1 cellular context compared by ENCODE assay signal in the genomic region with DNA sequence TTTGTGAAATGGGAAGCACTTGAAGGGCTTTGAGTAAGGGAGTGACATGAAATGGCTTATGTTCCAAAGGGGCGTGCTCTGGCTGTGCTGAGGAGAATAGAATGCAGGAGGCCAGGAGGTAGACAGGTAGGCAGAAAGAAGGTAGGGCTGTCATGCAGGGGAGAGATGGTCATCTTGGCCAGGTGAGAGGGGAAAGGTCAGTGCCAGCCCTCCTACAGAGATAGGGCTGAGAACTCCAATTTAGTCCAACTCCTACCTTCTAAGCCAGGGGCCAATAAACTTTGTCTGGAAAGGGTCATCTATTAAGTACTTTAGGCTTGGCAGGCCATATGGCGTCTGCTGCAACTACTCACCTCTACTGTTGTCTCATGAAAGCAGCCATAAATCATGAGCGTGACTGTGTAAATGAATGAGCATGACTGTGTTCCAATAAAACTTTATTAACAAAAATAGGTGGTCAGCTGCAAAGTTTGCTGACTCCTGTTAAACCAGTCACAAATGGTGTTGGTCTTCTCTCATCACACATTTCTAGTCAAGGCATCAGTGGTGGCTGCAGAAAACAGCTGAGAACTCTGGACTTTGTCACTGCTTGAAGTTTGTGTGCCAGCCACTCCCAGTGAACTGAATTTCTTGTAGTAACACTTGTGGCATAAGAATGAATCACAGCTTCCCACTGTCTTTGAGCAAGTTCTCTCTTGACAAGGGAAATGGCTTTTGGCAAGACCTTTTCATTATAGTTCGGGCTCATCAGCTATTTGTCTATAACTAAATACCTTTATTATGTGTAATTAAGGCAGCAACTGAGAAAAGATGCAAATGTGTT.
A peak's percentile ranks its signal among the peaks of the same experiment; 100 is the strongest.
TF ChIP-seq lines count a peak whose summit lies in the region.

No MANE protein-coding gene starts in this region.

TF ChIP-seq in K562, 482 proteins besides CTCF, POLR2A, EP300 and RAD21 (continued from another document and continues in another):
- TF ChIP-seq, protein P1, sequence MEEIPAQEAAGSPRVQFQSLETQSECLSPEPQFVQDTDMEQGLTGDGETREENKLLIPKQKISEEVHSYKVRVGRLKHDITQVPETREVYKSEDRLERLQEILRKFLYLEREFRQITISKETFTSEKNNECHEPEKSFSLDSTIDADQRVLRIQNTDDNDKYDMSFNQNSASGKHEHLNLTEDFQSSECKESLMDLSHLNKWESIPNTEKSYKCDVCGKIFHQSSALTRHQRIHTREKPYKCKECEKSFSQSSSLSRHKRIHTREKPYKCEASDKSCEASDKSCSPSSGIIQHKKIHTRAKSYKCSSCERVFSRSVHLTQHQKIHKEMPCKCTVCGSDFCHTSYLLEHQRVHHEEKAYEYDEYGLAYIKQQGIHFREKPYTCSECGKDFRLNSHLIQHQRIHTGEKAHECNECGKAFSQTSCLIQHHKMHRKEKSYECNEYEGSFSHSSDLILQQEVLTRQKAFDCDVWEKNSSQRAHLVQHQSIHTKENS (CRISPR knock-in tag; IDR thresholded peaks at IDR 0.05), result no peak
- no peak for TF ChIP-seq DMBX1 (CRISPR knock-in tag; IDR thresholded peaks at IDR 0.05; ENCODE audit: borderline replicate concordance)
- no peak for TF ChIP-seq SIN3A (IDR thresholded peaks at IDR 0.05; ENCODE audit: borderline replicate concordance in 2 of 2, control insufficient read depth in 1 of 2, low read depth in 2 of 2, low read length in 2 of 2)
- no peak for TF ChIP-seq TAF7 (tag; IDR thresholded peaks at IDR 0.05)
- TF ChIP-seq ZNF224 (CRISPR knock-in tag; IDR thresholded peaks at IDR 0.05), result no peak
- peak in 1 of 3 experiments; percentile 31 for TF ChIP-seq YY1 (IDR thresholded peaks at IDR 0.05; ENCODE audit: borderline replicate concordance in 1 of 3, control insufficient read depth in 1 of 3, extremely low read depth in 1 of 3, insufficient read depth in 3 of 3, insufficient read length in 1 of 3, insufficient replicate concordance in 2 of 3, low read depth in 1 of 3, low read length in 2 of 3)
- no peak for TF ChIP-seq NRF1 (conservative IDR thresholded peaks at IDR 0.05 in 1 of 2, IDR thresholded peaks at IDR 0.05 in 1 of 2)
- no peak for TF ChIP-seq E2F6 (IDR thresholded peaks at IDR 0.05; ENCODE audit: borderline replicate concordance in 1 of 2, extremely low read depth in 1 of 2, insufficient read depth in 1 of 2, insufficient read length in 1 of 2, low read depth in 1 of 2, low read length in 1 of 2, poor library complexity in 1 of 2, severe bottlenecking in 1 of 2)
- TF ChIP-seq MAFF (IDR thresholded peaks at IDR 0.05; ENCODE audit: low read length), result peak; percentile 32; the same call in 1 of the 2 replicates
- TF ChIP-seq, protein P2, sequence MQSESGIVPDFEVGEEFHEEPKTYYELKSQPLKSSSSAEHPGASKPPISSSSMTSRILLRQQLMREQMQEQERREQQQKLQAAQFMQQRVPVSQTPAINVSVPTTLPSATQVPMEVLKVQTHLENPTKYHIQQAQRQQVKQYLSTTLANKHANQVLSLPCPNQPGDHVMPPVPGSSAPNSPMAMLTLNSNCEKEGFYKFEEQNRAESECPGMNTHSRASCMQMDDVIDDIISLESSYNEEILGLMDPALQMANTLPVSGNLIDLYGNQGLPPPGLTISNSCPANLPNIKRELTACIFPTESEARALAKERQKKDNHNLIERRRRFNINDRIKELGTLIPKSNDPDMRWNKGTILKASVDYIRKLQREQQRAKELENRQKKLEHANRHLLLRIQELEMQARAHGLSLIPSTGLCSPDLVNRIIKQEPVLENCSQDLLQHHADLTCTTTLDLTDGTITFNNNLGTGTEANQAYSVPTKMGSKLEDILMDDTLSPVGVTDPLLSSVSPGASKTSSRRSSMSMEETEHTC (IDR thresholded peaks at IDR 0.05), result no peak
- TF ChIP-seq RBM39 (optimal IDR thresholded peaks at IDR 0.05; ENCODE audit: low read depth, low read length), result no peak
- no peak for TF ChIP-seq HMGN3 (IDR thresholded peaks at IDR 0.05; ENCODE audit: borderline replicate concordance, extremely low read depth, insufficient read length, low read depth, low read length)
- TF ChIP-seq, protein P3, sequence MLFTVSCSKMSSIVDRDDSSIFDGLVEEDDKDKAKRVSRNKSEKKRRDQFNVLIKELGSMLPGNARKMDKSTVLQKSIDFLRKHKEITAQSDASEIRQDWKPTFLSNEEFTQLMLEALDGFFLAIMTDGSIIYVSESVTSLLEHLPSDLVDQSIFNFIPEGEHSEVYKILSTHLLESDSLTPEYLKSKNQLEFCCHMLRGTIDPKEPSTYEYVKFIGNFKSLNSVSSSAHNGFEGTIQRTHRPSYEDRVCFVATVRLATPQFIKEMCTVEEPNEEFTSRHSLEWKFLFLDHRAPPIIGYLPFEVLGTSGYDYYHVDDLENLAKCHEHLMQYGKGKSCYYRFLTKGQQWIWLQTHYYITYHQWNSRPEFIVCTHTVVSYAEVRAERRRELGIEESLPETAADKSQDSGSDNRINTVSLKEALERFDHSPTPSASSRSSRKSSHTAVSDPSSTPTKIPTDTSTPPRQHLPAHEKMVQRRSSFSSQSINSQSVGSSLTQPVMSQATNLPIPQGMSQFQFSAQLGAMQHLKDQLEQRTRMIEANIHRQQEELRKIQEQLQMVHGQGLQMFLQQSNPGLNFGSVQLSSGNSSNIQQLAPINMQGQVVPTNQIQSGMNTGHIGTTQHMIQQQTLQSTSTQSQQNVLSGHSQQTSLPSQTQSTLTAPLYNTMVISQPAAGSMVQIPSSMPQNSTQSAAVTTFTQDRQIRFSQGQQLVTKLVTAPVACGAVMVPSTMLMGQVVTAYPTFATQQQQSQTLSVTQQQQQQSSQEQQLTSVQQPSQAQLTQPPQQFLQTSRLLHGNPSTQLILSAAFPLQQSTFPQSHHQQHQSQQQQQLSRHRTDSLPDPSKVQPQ (CRISPR knock-in tag; IDR thresholded peaks at IDR 0.05; ENCODE audit: borderline replicate concordance), result no peak
- TF ChIP-seq, protein P4, sequence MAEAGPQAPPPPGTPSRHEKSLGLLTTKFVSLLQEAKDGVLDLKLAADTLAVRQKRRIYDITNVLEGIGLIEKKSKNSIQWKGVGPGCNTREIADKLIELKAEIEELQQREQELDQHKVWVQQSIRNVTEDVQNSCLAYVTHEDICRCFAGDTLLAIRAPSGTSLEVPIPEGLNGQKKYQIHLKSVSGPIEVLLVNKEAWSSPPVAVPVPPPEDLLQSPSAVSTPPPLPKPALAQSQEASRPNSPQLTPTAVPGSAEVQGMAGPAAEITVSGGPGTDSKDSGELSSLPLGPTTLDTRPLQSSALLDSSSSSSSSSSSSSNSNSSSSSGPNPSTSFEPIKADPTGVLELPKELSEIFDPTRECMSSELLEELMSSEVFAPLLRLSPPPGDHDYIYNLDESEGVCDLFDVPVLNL (CRISPR knock-in tag; IDR thresholded peaks at IDR 0.05; ENCODE audit: low read depth), result no peak
- no peak for TF ChIP-seq NFE2L1 (tag; IDR thresholded peaks at IDR 0.05; ENCODE audit: borderline replicate concordance, low read depth)
- TF ChIP-seq, protein P5, sequence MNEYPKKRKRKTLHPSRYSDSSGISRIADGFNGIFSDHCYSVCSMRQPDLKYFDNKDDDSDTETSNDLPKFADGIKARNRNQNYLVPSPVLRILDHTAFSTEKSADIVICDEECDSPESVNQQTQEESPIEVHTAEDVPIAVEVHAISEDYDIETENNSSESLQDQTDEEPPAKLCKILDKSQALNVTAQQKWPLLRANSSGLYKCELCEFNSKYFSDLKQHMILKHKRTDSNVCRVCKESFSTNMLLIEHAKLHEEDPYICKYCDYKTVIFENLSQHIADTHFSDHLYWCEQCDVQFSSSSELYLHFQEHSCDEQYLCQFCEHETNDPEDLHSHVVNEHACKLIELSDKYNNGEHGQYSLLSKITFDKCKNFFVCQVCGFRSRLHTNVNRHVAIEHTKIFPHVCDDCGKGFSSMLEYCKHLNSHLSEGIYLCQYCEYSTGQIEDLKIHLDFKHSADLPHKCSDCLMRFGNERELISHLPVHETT (CRISPR knock-in tag; conservative IDR thresholded peaks at IDR 0.05 in 1 of 2, IDR thresholded peaks at IDR 0.05 in 1 of 2), result no peak
- TF ChIP-seq, protein P6, sequence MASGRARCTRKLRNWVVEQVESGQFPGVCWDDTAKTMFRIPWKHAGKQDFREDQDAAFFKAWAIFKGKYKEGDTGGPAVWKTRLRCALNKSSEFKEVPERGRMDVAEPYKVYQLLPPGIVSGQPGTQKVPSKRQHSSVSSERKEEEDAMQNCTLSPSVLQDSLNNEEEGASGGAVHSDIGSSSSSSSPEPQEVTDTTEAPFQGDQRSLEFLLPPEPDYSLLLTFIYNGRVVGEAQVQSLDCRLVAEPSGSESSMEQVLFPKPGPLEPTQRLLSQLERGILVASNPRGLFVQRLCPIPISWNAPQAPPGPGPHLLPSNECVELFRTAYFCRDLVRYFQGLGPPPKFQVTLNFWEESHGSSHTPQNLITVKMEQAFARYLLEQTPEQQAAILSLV (tag; IDR thresholded peaks at IDR 0.05), result no peak
- TF ChIP-seq ATF4 (CRISPR knock-in tag; IDR thresholded peaks at IDR 0.05), result no peak
- no peak for TF ChIP-seq ELF2 (CRISPR knock-in tag; IDR thresholded peaks at IDR 0.05)
- TF ChIP-seq, protein P7, sequence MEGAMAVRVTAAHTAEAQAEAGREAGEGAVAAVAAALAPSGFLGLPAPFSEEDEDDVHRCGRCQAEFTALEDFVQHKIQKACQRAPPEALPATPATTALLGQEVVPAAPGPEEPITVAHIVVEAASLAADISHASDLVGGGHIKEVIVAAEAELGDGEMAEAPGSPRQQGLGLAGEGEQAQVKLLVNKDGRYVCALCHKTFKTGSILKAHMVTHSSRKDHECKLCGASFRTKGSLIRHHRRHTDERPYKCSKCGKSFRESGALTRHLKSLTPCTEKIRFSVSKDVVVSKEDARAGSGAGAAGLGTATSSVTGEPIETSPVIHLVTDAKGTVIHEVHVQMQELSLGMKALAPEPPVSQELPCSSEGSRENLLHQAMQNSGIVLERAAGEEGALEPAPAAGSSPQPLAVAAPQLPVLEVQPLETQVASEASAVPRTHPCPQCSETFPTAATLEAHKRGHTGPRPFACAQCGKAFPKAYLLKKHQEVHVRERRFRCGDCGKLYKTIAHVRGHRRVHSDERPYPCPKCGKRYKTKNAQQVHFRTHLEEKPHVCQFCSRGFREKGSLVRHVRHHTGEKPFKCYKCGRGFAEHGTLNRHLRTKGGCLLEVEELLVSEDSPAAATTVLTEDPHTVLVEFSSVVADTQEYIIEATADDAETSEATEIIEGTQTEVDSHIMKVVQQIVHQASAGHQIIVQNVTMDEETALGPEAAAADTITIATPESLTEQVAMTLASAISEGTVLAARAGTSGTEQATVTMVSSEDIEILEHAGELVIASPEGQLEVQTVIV (CRISPR knock-in tag; IDR thresholded peaks at IDR 0.05; ENCODE audit: borderline replicate concordance), result no peak
- no peak for TF ChIP-seq HNRNPUL1 (IDR thresholded peaks at IDR 0.05; ENCODE audit: low read length)
- TF ChIP-seq CCNT2 (IDR thresholded peaks at IDR 0.05; ENCODE audit: borderline replicate concordance, extremely low read depth, insufficient read length, low read depth, low read length), result no peak
- TF ChIP-seq, protein P8, sequence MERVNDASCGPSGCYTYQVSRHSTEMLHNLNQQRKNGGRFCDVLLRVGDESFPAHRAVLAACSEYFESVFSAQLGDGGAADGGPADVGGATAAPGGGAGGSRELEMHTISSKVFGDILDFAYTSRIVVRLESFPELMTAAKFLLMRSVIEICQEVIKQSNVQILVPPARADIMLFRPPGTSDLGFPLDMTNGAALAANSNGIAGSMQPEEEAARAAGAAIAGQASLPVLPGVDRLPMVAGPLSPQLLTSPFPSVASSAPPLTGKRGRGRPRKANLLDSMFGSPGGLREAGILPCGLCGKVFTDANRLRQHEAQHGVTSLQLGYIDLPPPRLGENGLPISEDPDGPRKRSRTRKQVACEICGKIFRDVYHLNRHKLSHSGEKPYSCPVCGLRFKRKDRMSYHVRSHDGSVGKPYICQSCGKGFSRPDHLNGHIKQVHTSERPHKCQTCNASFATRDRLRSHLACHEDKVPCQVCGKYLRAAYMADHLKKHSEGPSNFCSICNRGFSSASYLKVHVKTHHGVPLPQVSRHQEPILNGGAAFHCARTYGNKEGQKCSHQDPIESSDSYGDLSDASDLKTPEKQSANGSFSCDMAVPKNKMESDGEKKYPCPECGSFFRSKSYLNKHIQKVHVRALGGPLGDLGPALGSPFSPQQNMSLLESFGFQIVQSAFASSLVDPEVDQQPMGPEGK (CRISPR knock-in tag; IDR thresholded peaks at IDR 0.05; ENCODE audit: borderline replicate concordance), result no peak
